In the genomic region with DNA sequence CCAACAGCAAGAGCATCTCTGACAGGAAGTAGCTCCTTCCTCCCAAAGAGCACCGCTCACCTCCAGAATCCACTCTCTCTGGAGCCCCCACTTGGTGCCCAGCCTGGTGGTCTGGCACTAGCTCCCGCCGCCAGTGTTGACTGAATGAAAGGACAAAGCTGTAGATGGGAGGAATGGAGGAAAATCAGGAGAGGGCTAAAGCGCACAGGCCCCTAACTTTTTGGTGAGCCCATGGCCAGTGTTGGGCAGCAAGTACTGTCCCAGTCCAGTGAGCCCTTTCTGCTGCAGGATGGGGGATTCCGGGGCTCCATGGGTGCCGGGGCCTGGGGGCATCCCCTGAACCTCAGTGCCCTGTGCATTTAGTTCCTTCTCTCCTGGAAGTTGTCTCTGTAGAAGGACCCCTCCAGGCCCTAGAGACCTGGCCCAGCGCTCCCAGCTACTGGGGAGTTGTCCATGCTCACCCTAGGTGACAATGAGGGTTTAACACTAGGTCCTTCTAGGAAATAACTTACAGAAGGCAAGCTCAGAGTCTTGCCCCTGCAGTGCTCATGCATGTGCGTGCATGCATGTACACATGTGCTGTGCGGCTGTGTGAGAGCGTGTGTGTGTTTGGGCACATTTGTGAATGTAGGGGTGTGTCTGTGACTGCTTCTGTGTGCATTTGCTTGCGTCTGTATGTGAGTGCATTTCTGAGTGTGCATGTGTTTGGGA, we compare ENCODE assay signal across 1 cellular context.
TF ChIP-seq lines count a peak whose summit lies in the region.

No MANE protein-coding gene starts in this region.

TF ChIP-seq in SK-N-SH, 30 proteins besides CTCF, POLR2A, EP300 and RAD21:
- no peak for TF ChIP-seq POLR2AphosphoS5 (IDR thresholded peaks at IDR 0.05; ENCODE audit: low read depth, low read length)
- TF ChIP-seq USF1 (IDR thresholded peaks at IDR 0.05; ENCODE audit: borderline replicate concordance, low read depth) = no peak
- no peak for TF ChIP-seq CHD2 (IDR thresholded peaks at IDR 0.05; ENCODE audit: low read length, partially characterized antibody)
- TF ChIP-seq TCF12 (IDR thresholded peaks at IDR 0.05) = no peak
- TF ChIP-seq GABPA (IDR thresholded peaks at IDR 0.05; ENCODE audit: low read depth) = no peak
- TF ChIP-seq JUND (IDR thresholded peaks at IDR 0.05) = no peak
- TF ChIP-seq USF2 (IDR thresholded peaks at IDR 0.05; ENCODE audit: borderline replicate concordance, low read depth, low read length) = no peak
- TF ChIP-seq MEF2A (IDR thresholded peaks at IDR 0.05; ENCODE audit: borderline replicate concordance, low read depth) = no peak
- TF ChIP-seq EZH2phosphoT487 (IDR thresholded peaks at IDR 0.05; ENCODE audit: borderline replicate concordance, low read depth) = no peak
